ENCODE assay signal across 8 cellular contexts in the genomic region with DNA sequence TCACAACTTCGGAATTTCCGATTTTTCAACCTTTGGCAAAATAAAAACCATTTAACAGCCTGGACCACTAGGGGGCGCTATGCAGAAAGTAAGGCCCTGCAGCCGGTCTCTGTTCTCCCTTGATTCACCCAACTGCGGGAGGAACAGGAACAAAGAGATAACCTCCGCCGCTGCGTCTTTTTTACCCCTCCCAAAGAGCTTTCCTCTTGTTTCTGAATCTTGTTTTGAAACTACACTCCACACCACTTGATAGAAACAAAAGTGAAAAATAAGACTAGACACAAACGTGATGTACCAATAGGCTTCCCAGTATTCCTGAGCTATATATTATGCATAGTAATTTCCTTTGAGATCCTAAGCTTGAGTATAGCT.
DNase-seq lines count a peak whose midpoint lies in the region; ATAC-seq, FAIRE-seq and TF ChIP-seq lines count a peak whose summit lies in the region.

No MANE protein-coding gene starts in this region.

- H3K9ac ChIP-seq in SK-N-SH: no peak overlapping the region

- POLR2A ChIA-PET in SK-N-SH (lab: Yijun Ruan, JAX): no interaction called here

- no peak overlapping the region for H2AFZ ChIP-seq in SK-N-SH (ENCODE audit: low read depth)

- H3K27ac ChIP-seq in SK-N-SH (ENCODE audit: low read depth in 2 of 2, low read length in 1 of 2): no peak overlapping the region
- H3K27ac ChIP-seq in prostate gland: no peak overlapping the region

- peak; percentile 77 for DNase-seq in MV-4-11 (lab: John Stamatoyannopoulos, UW)
- DNase-seq in SK-N-SH: peak; percentile 66
- DNase-seq in activated naive CD4-positive, alpha-beta T cell treated with anti-CD3 and anti-CD28 coated beads, Interleukin-2, amount 50 U/mL, for 16 hours: peak; percentile 69
- peak; percentile 76 for DNase-seq in glutamatergic neuron
- DNase-seq in prostate gland (ENCODE audit: low spot score): peak; percentile 69
- DNase-seq in urothelium cell line (ENCODE audit: low spot score): peak; percentile 73

- no peaks in the 10 kb centered on the region for H4K20me1 ChIP-seq in SK-N-SH (ENCODE audit: insufficient read depth)

- ATAC-seq in GM18498 (IDR thresholded peaks at IDR 0.05; ENCODE audit: unreplicated experiment): no peak

- H3K4me3 ChIP-seq in SK-N-SH (ENCODE audit: low read depth in 2 of 2, low read length in 1 of 2) (no peak overlapping the region; a peak in 1 of 4 replicates), prostate gland (no peak overlapping the region)

- FAIRE-seq in G401.6 (lab: Jason Lieb, UNC) (peak; percentile 57), urothelium cell line (lab: Jason Lieb, UNC) (no peak)

- no peaks in the 10 kb centered on the region for H3F3A ChIP-seq in SK-N-SH (replicated peaks; ENCODE audit: insufficient read depth)

- TF ChIP-seq CTCF in SK-N-SH (IDR thresholded peaks at IDR 0.05): peak; percentile 95
- peak; percentile 97 for TF ChIP-seq CTCF in glutamatergic neuron (IDR thresholded peaks at IDR 0.05; ENCODE audit: partially characterized antibody, unreplicated experiment)
- TF ChIP-seq CTCF in prostate gland (IDR thresholded peaks at IDR 0.05): peak; percentile 69 to 93 (median 72)

- intact Hi-C loops in prostate gland (cut with DNase I): loop anchor here (5.0 kb wide), 1 partner anchor 403 kb away; no protein-coding TSS in a partner anchor

- CTCF ChIA-PET in SK-N-SH (lab: Yijun Ruan, JAX): interaction anchor here (0.6 to 7.7 kb wide), 62 partner anchors 9 to 1226 kb away, joined by 3 to 148 read pairs (median 4); partner anchors contain the start of gene GAD1

- H3K9me3 ChIP-seq in SK-N-SH (no peaks in the 10 kb centered on the region), prostate gland (no peaks in the 10 kb centered on the region)

- H3K27ac Mint-ChIP-seq in glutamatergic neuron (ENCODE audit: unreplicated experiment): no peak overlapping the region

- no peaks in the 10 kb centered on the region for H3K79me2 ChIP-seq in SK-N-SH (ENCODE audit: insufficient read depth)

- H3K36me3 ChIP-seq in SK-N-SH (replicated peaks in 1 of 2; ENCODE audit: control insufficient read depth in 1 of 2, insufficient read depth in 2 of 2, low read length in 1 of 2) (no peaks in the 10 kb centered on the region), prostate gland (no peaks in the 10 kb centered on the region)

- no peaks in the 10 kb centered on the region for H3K4me1 Mint-ChIP-seq in glutamatergic neuron (ENCODE audit: low read depth, unreplicated experiment)

- H3K4me2 ChIP-seq in SK-N-SH: no peak overlapping the region

- no peak overlapping the region for H3K4me3 Mint-ChIP-seq in glutamatergic neuron (ENCODE audit: unreplicated experiment)

- H3K9me3 Mint-ChIP-seq in glutamatergic neuron (ENCODE audit: unreplicated experiment): no peaks in the 10 kb centered on the region

- H3K9me2 ChIP-seq in SK-N-SH: no peaks in the 10 kb centered on the region

- H3K27me3 Mint-ChIP-seq in glutamatergic neuron (ENCODE audit: unreplicated experiment): no peaks in the 10 kb centered on the region

- 6% methylated on average over 9 of the region's 9 CpGs for WGBS in SK-N-SH (ENCODE audit: low lambda C conversion rate)
- WGBS in prostate gland: 9% methylated on average over 9 of the region's 9 CpGs

- no peak for TF ChIP-seq EP300 in SK-N-SH (IDR thresholded peaks at IDR 0.05; ENCODE audit: borderline replicate concordance in 1 of 2, low read depth in 1 of 2, low read length in 1 of 2)

- no peak for TF ChIP-seq POLR2A in prostate gland (IDR thresholded peaks at IDR 0.05)

- H3K36me3 Mint-ChIP-seq in glutamatergic neuron (ENCODE audit: unreplicated experiment): no peaks in the 10 kb centered on the region

- no peaks in the 10 kb centered on the region; the same call in 1 of the 2 replicates for H3K27me3 ChIP-seq in SK-N-SH (ENCODE audit: insufficient read depth)
- H3K27me3 ChIP-seq in prostate gland (replicated peaks; ENCODE audit: insufficient read depth): no peaks in the 10 kb centered on the region

- TF ChIP-seq RAD21 in SK-N-SH (IDR thresholded peaks at IDR 0.05; ENCODE audit: low read length): peak; percentile 70

- H3K4me1 ChIP-seq in SK-N-SH (ENCODE audit: control insufficient read depth in 1 of 2, insufficient read depth in 2 of 2, low read depth in 1 of 2, low read length in 1 of 2) (no peaks in the 10 kb centered on the region), prostate gland (replicated peaks) (no peaks in the 10 kb centered on the region)

TF ChIP-seq in SK-N-SH, 30 proteins besides CTCF, POLR2A, EP300 and RAD21:
- TF ChIP-seq SMC3 (IDR thresholded peaks at IDR 0.05; ENCODE audit: low read depth, low read length) (peak; percentile 64), FOXJ3 (CRISPR knock-in tag; IDR thresholded peaks at IDR 0.05) (no peak), TCF12 (IDR thresholded peaks at IDR 0.05) (no peak)
